In the genomic region with DNA sequence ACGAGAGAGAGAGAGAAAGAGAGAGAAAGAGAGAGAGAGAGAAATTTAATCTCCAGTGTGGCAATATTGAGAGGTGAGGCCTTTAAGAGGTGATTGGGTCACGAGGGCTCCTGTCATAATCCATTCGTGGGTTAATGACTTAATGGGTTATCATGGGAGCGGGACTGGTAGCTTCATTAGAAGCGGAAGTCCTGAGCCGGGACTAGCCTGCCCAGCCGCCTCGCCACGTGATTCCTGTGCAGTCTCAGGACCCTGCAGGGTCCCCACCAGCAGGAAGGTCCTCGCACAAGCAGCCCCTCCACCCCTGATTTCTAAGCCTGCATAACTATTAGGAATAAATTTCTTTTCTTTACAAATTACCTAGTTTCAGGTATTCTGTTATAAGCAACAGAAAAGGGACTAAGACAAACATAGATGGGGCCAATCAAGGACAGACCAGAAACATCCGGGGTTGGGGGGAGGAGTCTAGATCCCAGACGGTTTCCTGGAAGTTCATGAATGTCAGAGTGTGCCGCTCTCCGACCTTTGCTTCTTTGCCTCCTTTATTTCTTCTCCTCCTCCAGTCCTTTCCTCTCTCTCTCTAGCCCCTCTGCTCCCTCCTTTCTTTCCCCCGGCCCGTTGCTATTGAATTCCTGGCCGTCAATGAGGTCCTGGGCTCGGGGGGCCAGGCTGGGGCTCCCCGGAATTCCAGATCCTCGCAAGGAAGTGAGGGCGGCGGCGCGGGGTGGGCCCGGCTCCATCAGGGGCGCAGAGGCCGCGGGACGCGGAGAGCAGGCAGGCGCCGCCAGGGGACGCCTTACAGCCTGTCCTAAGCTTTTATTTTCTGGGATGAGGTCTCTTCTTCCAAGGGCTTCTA, we compare ENCODE assay signal across 18 cellular contexts.
DNase-seq lines count a peak whose midpoint lies in the region; ATAC-seq and TF ChIP-seq lines count a peak whose summit lies in the region.
"Had no signal": no experiment of that assay in that cellular context is flagged by ENCODE, and none has a peak within 500 bp of the region (broad histone marks: within the 10 kb centered on the region; RNA-seq: fewer than 3 reads in every experiment).

No MANE protein-coding gene starts in this region.

- no peak overlapping the region for H3K14ac ChIP-seq in H9 (ENCODE audit: insufficient read depth, low read length)
- H3K14ac ChIP-seq in neuronal stem cell (ENCODE audit: low read length): no peak overlapping the region

- H2AFZ ChIP-seq in H9 (ENCODE audit: low read length): peak overlapping the region; percentile 52
- peak overlapping the region; percentile 64 for H2AFZ ChIP-seq in neuronal stem cell (ENCODE audit: low read length)

- H3T11ph ChIP-seq in H9 (ENCODE audit: low read length): no peak overlapping the region

- H3K79me1 ChIP-seq in H9 (ENCODE audit: insufficient read depth, low read depth, low read length, poor library complexity, severe bottlenecking) (no peaks in the 10 kb centered on the region), neuronal stem cell (ENCODE audit: low read depth, low read length) (no peaks in the 10 kb centered on the region)

- H3K18ac ChIP-seq in H9 (ENCODE audit: insufficient read length, low read depth, low read length) (no peak overlapping the region), neuronal stem cell (ENCODE audit: low read length) (no peak overlapping the region)

- H3K79me2 ChIP-seq in H9 (ENCODE audit: insufficient read depth, low read length): no peaks in the 10 kb centered on the region

- H2AK5ac ChIP-seq in H9 (ENCODE audit: insufficient read length, low read length) (no peak overlapping the region), neuronal stem cell (ENCODE audit: low read depth, low read length) (peak overlapping the region; percentile 40)

- H3K4me1 Mint-ChIP-seq in H9: peaks cover 3 to 11% of the 10 kb centered on the region in 2 experiments; a peak in 3 of 4 replicates
- no peaks in the 10 kb centered on the region for H3K4me1 Mint-ChIP-seq in T-helper 17 cell
- H3K4me1 Mint-ChIP-seq in Caco-2 (ENCODE audit: low read depth, unreplicated experiment): no peaks in the 10 kb centered on the region
- H3K4me1 Mint-ChIP-seq in stimulated activated memory B cell treated with anti-CD40 and anti-IgM and Interleukin-4, amounts not matched to agents 10 μg/mL and 1 μg/mL and 100 μg/mL, for 72 hours: no peaks in the 10 kb centered on the region
- H3K4me1 Mint-ChIP-seq: CD8-positive, alpha-beta memory T cell had no signal

- no TSS peak for BruUV-seq in Caco-2 (replicated peaks; lab: Mats Ljungman, UMichigan)

- H2BK15ac ChIP-seq in H9 (ENCODE audit: low read depth, low read length) (no peak overlapping the region), neuronal stem cell (ENCODE audit: low read length) (no peak overlapping the region)

- TF ChIP-seq POLR2A in spleen (IDR thresholded peaks at IDR 0.05): no peak

- no peak overlapping the region for H4K5ac ChIP-seq in H9 (ENCODE audit: insufficient read length, low read depth, low read length)

- ATAC-seq in T-helper 17 cell: no peak
- ATAC-seq in stimulated activated memory B cell treated with anti-CD40 and anti-IgM and Interleukin-4, amounts not matched to agents 10 μg/mL and 1 μg/mL and 100 μg/mL, for 72 hours: no peak
- ATAC-seq in HG02588 (IDR thresholded peaks at IDR 0.05; ENCODE audit: unreplicated experiment): no peak

- H2BK12ac ChIP-seq in H9 (ENCODE audit: insufficient read length, low read depth, low read length): no peak overlapping the region
- H2BK12ac ChIP-seq in neuronal stem cell (ENCODE audit: low read length): no peak overlapping the region

- H2BK20ac ChIP-seq in H9 (ENCODE audit: low read depth, low read length, poor library complexity, severe bottlenecking): no peak overlapping the region

- CTCF ChIA-PET in Caco-2 (lab: Charles Lee): interaction anchor here (0.6 kb wide), 1 partner anchor 22 kb away, joined by 3 read pairs; no protein-coding TSS in a partner anchor

- H4K91ac ChIP-seq in H9 (ENCODE audit: insufficient read length, low read depth, low read length) (no peak overlapping the region), neuronal stem cell (ENCODE audit: low read depth, low read length, poor library complexity) (no peak overlapping the region)

- H3K56ac ChIP-seq in H9 (ENCODE audit: insufficient read length, low read depth, low read length): no peak overlapping the region

- TF ChIP-seq CTCF in H9 (conservative IDR thresholded peaks at IDR 0.05): peak; percentile 59
- TF ChIP-seq CTCF in Caco-2 (IDR thresholded peaks at IDR 0.05; ENCODE audit: insufficient read depth in 1 of 2, low read depth in 1 of 2, low read length in 1 of 2, severe bottlenecking in 1 of 2, unreplicated experiment in 1 of 2): no peak
- TF ChIP-seq CTCF in spleen (IDR thresholded peaks at IDR 0.05 in 8 of 11, conservative IDR thresholded peaks at IDR 0.05 in 3 of 11): no peak

- no peak overlapping the region for H3K4me3 ChIP-seq in neuronal stem cell (ENCODE audit: low read length in 2 of 2)
- H3K4me3 ChIP-seq in Caco-2 (ENCODE audit: low read depth, low read length): no peak overlapping the region
- H3K4me3 ChIP-seq in spleen: no peak overlapping the region
- H3K4me3 ChIP-seq: BLaER1 treated with 17β-estradiol and CSF1 and Interleukin-3, amounts not matched to agents 10 nM and 100 nM had no signal

- H3K9me3 Mint-ChIP-seq in H9 (peaks cover 9 to 12% of the 10 kb centered on the region in 2 experiments), Caco-2 (ENCODE audit: unreplicated experiment) (no peaks in the 10 kb centered on the region)
- H3K9me3 Mint-ChIP-seq in stimulated activated memory B cell treated with anti-CD40 and anti-IgM and Interleukin-4, amounts not matched to agents 10 μg/mL and 1 μg/mL and 100 μg/mL, for 72 hours: peaks cover 2% of the 10 kb centered on the region
- H3K9me3 Mint-ChIP-seq: CD8-positive, alpha-beta memory T cell had no signal

- no CpG with 5 or more reads among the region's 33 CpGs for WGBS in H9 (ENCODE audit: extremely low coverage, insufficient read length, low lambda C conversion rate)
- no CpG with 5 or more reads among the region's 33 CpGs for WGBS in neuronal stem cell (ENCODE audit: extremely low coverage in 2 of 2, insufficient read length in 2 of 2, insufficient replicate concordance in 1 of 2), 2 donors
- WGBS in spleen, 5 donors: 64 to 78% (median 74%) methylated on average over 33 of the region's 33 CpGs

- H3K23ac ChIP-seq in H9 (ENCODE audit: insufficient read length, low read depth, low read length) (no peak overlapping the region), neuronal stem cell (ENCODE audit: low read depth, low read length, poor library complexity) (no peak overlapping the region)

- H3K4me3 Mint-ChIP-seq in H9: no peak overlapping the region
- H3K4me3 Mint-ChIP-seq in T-helper 17 cell: no peak overlapping the region
- no peak overlapping the region for H3K4me3 Mint-ChIP-seq in Caco-2 (ENCODE audit: unreplicated experiment)
- H3K4me3 Mint-ChIP-seq in stimulated activated memory B cell treated with anti-CD40 and anti-IgM and Interleukin-4, amounts not matched to agents 10 μg/mL and 1 μg/mL and 100 μg/mL, for 72 hours: no peak overlapping the region

- H3K27ac ChIP-seq in H9 (ENCODE audit: insufficient read length, low read depth, low read length) (no peak overlapping the region), neuronal stem cell (replicated peaks; ENCODE audit: low read length) (no peak overlapping the region), spleen (peak overlapping the region in 1 of 8 donors; percentile 37)
- H3K27ac ChIP-seq: BLaER1 treated with 17β-estradiol and CSF1 and Interleukin-3, amounts not matched to agents 10 nM and 100 nM; KMS-11 had no signal

- H3K36me3 ChIP-seq in neuronal stem cell (replicated peaks in 1 of 2; ENCODE audit: control insufficient read depth in 2 of 2, insufficient read depth in 2 of 2, low read length in 2 of 2): no peaks in the 10 kb centered on the region
- H3K36me3 ChIP-seq in Caco-2 (ENCODE audit: control insufficient read depth, insufficient read depth, low read length): no peaks in the 10 kb centered on the region
- no peaks in the 10 kb centered on the region for H3K36me3 ChIP-seq in spleen
- H3K36me3 ChIP-seq: BLaER1 treated with 17β-estradiol and CSF1 and Interleukin-3, amounts not matched to agents 10 nM and 100 nM had no signal

- H4K8ac ChIP-seq in H9 (replicated peaks; ENCODE audit: insufficient read length, low read depth, low read length) (no peak overlapping the region), neuronal stem cell (ENCODE audit: low read depth, low read length) (no peak overlapping the region)

- no peak overlapping the region for H2BK120ac ChIP-seq in H9 (ENCODE audit: low read depth, low read length, poor library complexity, severe bottlenecking)
- no peak overlapping the region for H2BK120ac ChIP-seq in neuronal stem cell (ENCODE audit: low read depth, low read length)

- H3K9ac ChIP-seq in H9 (ENCODE audit: extremely low read depth, insufficient read length, low read length) (no peak overlapping the region), neuronal stem cell (ENCODE audit: low read depth, low read length, poor library complexity) (no peak overlapping the region)
- H3K9ac ChIP-seq: BLaER1 treated with 17β-estradiol and CSF1 and Interleukin-3, amounts not matched to agents 10 nM and 100 nM; KMS-11 had no signal

- no peaks in the 10 kb centered on the region for H4K20me1 ChIP-seq in H9 (ENCODE audit: control insufficient read depth, insufficient read depth, insufficient read length)
- H4K20me1 ChIP-seq: BLaER1 treated with 17β-estradiol and CSF1 and Interleukin-3, amounts not matched to agents 10 nM and 100 nM had no signal

- no peaks in the 10 kb centered on the region; the same call in 1 of the 2 replicates for H3K4me1 ChIP-seq in H9 (ENCODE audit: insufficient read depth, low read length)
- H3K4me1 ChIP-seq in neuronal stem cell (ENCODE audit: control insufficient read depth in 2 of 2, insufficient read depth in 1 of 2, low read depth in 1 of 2, low read length in 2 of 2): no peaks in the 10 kb centered on the region
- H3K4me1 ChIP-seq in Caco-2: no peaks in the 10 kb centered on the region
- H3K4me1 ChIP-seq in spleen: peaks cover 0 to 3% (median 0%) of the 10 kb centered on the region in 6 donors
- H3K4me1 ChIP-seq: BLaER1 treated with 17β-estradiol and CSF1 and Interleukin-3, amounts not matched to agents 10 nM and 100 nM had no signal

- POLR2A ChIA-PET in Caco-2 (lab: Charles Lee): no interaction called here

- peaks cover 5 to 10% (median 9%) of the 10 kb centered on the region in 3 experiments for H3K36me3 Mint-ChIP-seq in H9 (ENCODE audit: insufficient read depth in 1 of 3, low read depth in 3 of 3)
- peaks cover 2% of the 10 kb centered on the region for H3K36me3 Mint-ChIP-seq in T-helper 17 cell (ENCODE audit: low read depth)
- H3K36me3 Mint-ChIP-seq in Caco-2 (ENCODE audit: insufficient read depth, unreplicated experiment): no peaks in the 10 kb centered on the region
- no peaks in the 10 kb centered on the region for H3K36me3 Mint-ChIP-seq in stimulated activated memory B cell treated with anti-CD40 and anti-IgM and Interleukin-4, amounts not matched to agents 10 μg/mL and 1 μg/mL and 100 μg/mL, for 72 hours
- H3K36me3 Mint-ChIP-seq: CD8-positive, alpha-beta memory T cell had no signal

- no peak overlapping the region for H3K4ac ChIP-seq in H9 (ENCODE audit: low read depth, low read length)
- no peak overlapping the region for H3K4ac ChIP-seq in neuronal stem cell (ENCODE audit: low read length)

- DNase-seq in H9 (peak; percentile 68), T-helper 17 cell (no peak), iPS-NIHi7 (ENCODE audit: extremely low spot score) (peak; percentile 66), neuronal stem cell (ENCODE audit: low spot score) (no peak), Caco-2 (no peak), spleen (no peak)
- DNase-seq: CD8-positive, alpha-beta memory T cell; DND-41; GDM1; MV-4-11; NCI-H1694 treated with DMSO at 0.1 percent for 48 hours; NCI-H2227 treated with DMSO at 0.1 percent for 48 hours; NCI-H510A treated with DMSO at 0.1 percent for 48 hours; NCI-H774 had no signal

- H2BK5ac ChIP-seq in H9 (ENCODE audit: insufficient read length, low read length) (no peak overlapping the region), neuronal stem cell (ENCODE audit: low read length) (no peak overlapping the region)

- no peaks in the 10 kb centered on the region for H3K27me3 ChIP-seq in H9 (ENCODE audit: insufficient read depth, low read length)
- peaks cover 0 to 2% (median 0%) of the 10 kb centered on the region in 3 experiments for H3K27me3 ChIP-seq in neuronal stem cell (ENCODE audit: control insufficient read depth in 3 of 3, insufficient read depth in 3 of 3, low read depth in 1 of 3, low read length in 3 of 3)
- no peaks in the 10 kb centered on the region for H3K27me3 ChIP-seq in Caco-2 (replicated peaks; ENCODE audit: control insufficient read depth, insufficient read depth, low read length)
- peaks cover 0 to 11% (median 0%) of the 10 kb centered on the region in 7 donors for H3K27me3 ChIP-seq in spleen (replicated peaks in 1 of 7)
- H3K27me3 ChIP-seq: BLaER1 treated with 17β-estradiol and CSF1 and Interleukin-3, amounts not matched to agents 10 nM and 100 nM had no signal

- H3K27ac Mint-ChIP-seq in H9: peak overlapping the region in 1 of 3 experiments; percentile 57; a peak in 1 of 7 replicates
- peak overlapping the region; percentile 12 for H3K27ac Mint-ChIP-seq in T-helper 17 cell
- no peak overlapping the region for H3K27ac Mint-ChIP-seq in Caco-2 (ENCODE audit: unreplicated experiment)
- no peak overlapping the region for H3K27ac Mint-ChIP-seq in stimulated activated memory B cell treated with anti-CD40 and anti-IgM and Interleukin-4, amounts not matched to agents 10 μg/mL and 1 μg/mL and 100 μg/mL, for 72 hours
- H3K27ac Mint-ChIP-seq: CD8-positive, alpha-beta memory T cell had no signal

- H3K23me2 ChIP-seq in H9 (ENCODE audit: insufficient read length, low read depth, low read length, poor library complexity, severe bottlenecking): no peaks in the 10 kb centered on the region

- no peaks in the 10 kb centered on the region for H3K9me3 ChIP-seq in H9 (ENCODE audit: control insufficient read depth, low read depth, low read length)
- no peaks in the 10 kb centered on the region for H3K9me3 ChIP-seq in T-helper 17 cell (ENCODE audit: control insufficient read depth, low read length, poor library complexity, severe bottlenecking)
- H3K9me3 ChIP-seq in neuronal stem cell (replicated peaks in 1 of 2; ENCODE audit: control insufficient read depth in 2 of 2, insufficient read depth in 1 of 2, low read depth in 1 of 2, low read length in 2 of 2): peaks cover 0 to 3% of the 10 kb centered on the region in 2 donors
- no peaks in the 10 kb centered on the region for H3K9me3 ChIP-seq in Caco-2
- no peaks in the 10 kb centered on the region for H3K9me3 ChIP-seq in spleen
- H3K9me3 ChIP-seq: BLaER1 treated with 17β-estradiol and CSF1 and Interleukin-3, amounts not matched to agents 10 nM and 100 nM had no signal

- peaks cover 1% of the 10 kb centered on the region for H3K27me3 Mint-ChIP-seq in H9 (ENCODE audit: low read depth)
- peaks cover 35% of the 10 kb centered on the region for H3K27me3 Mint-ChIP-seq in T-helper 17 cell
- no peaks in the 10 kb centered on the region for H3K27me3 Mint-ChIP-seq in Caco-2 (ENCODE audit: insufficient read depth, unreplicated experiment)
- H3K27me3 Mint-ChIP-seq in stimulated activated memory B cell treated with anti-CD40 and anti-IgM and Interleukin-4, amounts not matched to agents 10 μg/mL and 1 μg/mL and 100 μg/mL, for 72 hours: peaks cover 9% of the 10 kb centered on the region

- intact Hi-C loops in Caco-2 (cut with micrococcal nuclease; ENCODE audit: unreplicated experiment) (loop anchor here (5.0 kb wide), 1 partner anchor 67 kb away; no protein-coding TSS in a partner anchor), spleen (cut with DNase I; ENCODE audit: low total_unique reads) (no loop called here)

- H3K4me2 ChIP-seq in H9 (ENCODE audit: insufficient read depth, insufficient read length, low read length): no peak overlapping the region
- no peak overlapping the region for H3K4me2 ChIP-seq in neuronal stem cell (ENCODE audit: insufficient read depth, low read length, poor library complexity, severe bottlenecking)
- H3K4me2 ChIP-seq: BLaER1 treated with 17β-estradiol and CSF1 and Interleukin-3, amounts not matched to agents 10 nM and 100 nM; KMS-11 had no signal

Comparison
In these comparisons a context has a peak if more than half of its experiments do, and no peak if none do; other contexts are left out.
1. DNase-seq: peak in H9 (single experiment) and iPS-NIHi7 (single experiment); none in T-helper 17 cell (0 of 3), neuronal stem cell (single experiment), Caco-2 (0 of 2) and spleen (single experiment).